In genomic region chr7:137287651-137288258, GRCh38 we compare ENCODE assay signal across 15 cellular contexts. TPM values are rescaled to one million over a fixed set of nuclear protein-coding genes. Genes with fewer than 3 reads are reported as not detected.
DNase-seq lines count a peak whose midpoint lies in the region; ATAC-seq and TF ChIP-seq lines count a peak whose summit lies in the region.
"Had no signal": no experiment of that assay in that cellular context is flagged by ENCODE, and none has a peak within 500 bp of the region (broad histone marks: within the 10 kb centered on the region; RNA-seq: fewer than 3 reads in every experiment).

No MANE protein-coding gene starts in this region.

- WGBS in IMR-90 (ENCODE audit: extremely low coverage in 2 of 2, insufficient read length in 1 of 2), 2 experiments, result no CpG with 5 or more reads among the region's 3 CpGs
- 63% methylated on average over 3 of the region's 3 CpGs for WGBS in right lobe of liver (ENCODE audit: insufficient coverage, low coverage, low lambda C conversion rate, missing lambda C conversion rate)
- WGBS in psoas muscle, 3 donors, result 70 to 80% (median 71%) methylated on average over 3 of the region's 3 CpGs

- H4K91ac ChIP-seq in IMR-90 (ENCODE audit: insufficient read depth, low read depth, low read length), result no peak overlapping the region

- H2BK5ac ChIP-seq in IMR-90 (ENCODE audit: low read depth, low read length, poor library complexity, severe bottlenecking), result no peak overlapping the region

- DNase-seq in BE2C, result no peak
- DNase-seq in IMR-90, result peak; percentile 12
- DNase-seq in adipocyte (ENCODE audit: low read depth), result peak; percentile 50
- DNase-seq in right lobe of liver, result no peak
- no peak for DNase-seq in KG1 (lab: John Stamatoyannopoulos, UW)
- DNase-seq in psoas muscle, result no peak
- DNase-seq in NCI-H2196 treated with DMSO at 0.1 percent for 48 hours (lab: John Stamatoyannopoulos, UW; ENCODE audit: unreplicated experiment), result no peak
- DNase-seq: activated CD8-positive, alpha-beta memory T cell treated with anti-CD3 and anti-CD28 coated beads for 24 hours; DMS153; kidney; NCI-H446; ovary; stimulated activated CD4-positive, alpha-beta T cell treated with anti-CD3 and anti-CD28 coated beads, Interleukin-4, amount 100 ng/mL, for 4 hours had no signal

- H3K27me3 ChIP-seq in BE2C, result no peaks in the 10 kb centered on the region
- H3K27me3 ChIP-seq in IMR-90 (ENCODE audit: control insufficient read depth, insufficient read depth, low read length), result no peaks in the 10 kb centered on the region
- H3K27me3 ChIP-seq in adipocyte (replicated peaks; ENCODE audit: control insufficient read depth, insufficient read depth, low read length), result no peaks in the 10 kb centered on the region
- no peaks in the 10 kb centered on the region for H3K27me3 ChIP-seq in right lobe of liver
- no peaks in the 10 kb centered on the region for H3K27me3 ChIP-seq in psoas muscle (ENCODE audit: insufficient read depth in 3 of 3, low read length in 2 of 3)
- H3K27me3 ChIP-seq: ovary, suprapubic skin had no signal

- no peaks in the 10 kb centered on the region for H3K79me1 ChIP-seq in IMR-90 (ENCODE audit: low read depth in 1 of 2, low read length in 2 of 2)

- H3K36me3 ChIP-seq in BE2C, result no peaks in the 10 kb centered on the region
- H3K36me3 ChIP-seq in IMR-90 (ENCODE audit: control insufficient read depth, insufficient read depth, low read length), result no peaks in the 10 kb centered on the region
- no peaks in the 10 kb centered on the region for H3K36me3 ChIP-seq in adipocyte (ENCODE audit: control insufficient read depth, insufficient read depth, low read length, severe bottlenecking)
- no peaks in the 10 kb centered on the region for H3K36me3 ChIP-seq in right lobe of liver
- H3K36me3 ChIP-seq in psoas muscle (ENCODE audit: insufficient read depth in 1 of 2, low read depth in 1 of 2), result no peaks in the 10 kb centered on the region
- H3K36me3 ChIP-seq: ovary, suprapubic skin had no signal

- no peak overlapping the region for H2BK120ac ChIP-seq in IMR-90 (ENCODE audit: low read depth, low read length)

- no peak overlapping the region for H3K18ac ChIP-seq in IMR-90 (ENCODE audit: low read depth, low read length)

- BruUV-seq in IMR-90 (replicated peaks; lab: Mats Ljungman, UMichigan), result no TSS peak

- ATAC-seq in IMR-90 (ENCODE audit: low read depth) (no peak), right lobe of liver (no peak), HG03342 (IDR thresholded peaks at IDR 0.05; ENCODE audit: unreplicated experiment) (no peak), psoas muscle (no peak)

- no peaks in the 10 kb centered on the region for H3K9me1 ChIP-seq in IMR-90 (ENCODE audit: insufficient read depth, low read length)

- no peak for TF ChIP-seq POLR2A in IMR-90 (IDR thresholded peaks at IDR 0.05; ENCODE audit: low read depth, low read length)
- TF ChIP-seq POLR2A in right lobe of liver (IDR thresholded peaks at IDR 0.05), result no peak

- H4K8ac ChIP-seq in IMR-90 (ENCODE audit: low read depth in 2 of 2, low read length in 2 of 2), result no peak overlapping the region

- H3K9me3 ChIP-seq in BE2C (no peaks in the 10 kb centered on the region), IMR-90 (ENCODE audit: control insufficient read depth, insufficient read depth, low read length) (no peaks in the 10 kb centered on the region), adipocyte (ENCODE audit: control insufficient read depth, low read length) (no peaks in the 10 kb centered on the region), right lobe of liver (no peaks in the 10 kb centered on the region), psoas muscle (no peaks in the 10 kb centered on the region)
- H3K9me3 ChIP-seq: ovary, suprapubic skin had no signal

- no peak overlapping the region for H3K23ac ChIP-seq in IMR-90 (ENCODE audit: low read depth, low read length)

- no peak overlapping the region for H3K27ac ChIP-seq in IMR-90 (ENCODE audit: insufficient read depth, low read length)
- H3K27ac ChIP-seq in right lobe of liver, result no peak overlapping the region
- H3K27ac ChIP-seq in psoas muscle, result no peak overlapping the region
- H3K27ac ChIP-seq: ovary, suprapubic skin had no signal

- no peak overlapping the region for H2AK5ac ChIP-seq in IMR-90 (ENCODE audit: low read depth, low read length)

- no peak overlapping the region for H2AK9ac ChIP-seq in IMR-90 (replicated peaks; ENCODE audit: low read depth, low read length, poor library complexity)

- TF ChIP-seq CTCF in BE2C (IDR thresholded peaks at IDR 0.05; ENCODE audit: low read depth, low read length) (peak; percentile 39), IMR-90 (conservative IDR thresholded peaks at IDR 0.05; ENCODE audit: low read depth, low read length) (peak; percentile 44), right lobe of liver (IDR thresholded peaks at IDR 0.05) (peak in 3 of 4 donors; percentile 6 to 31 (median 23)), psoas muscle (IDR thresholded peaks at IDR 0.05) (no peak)

- no peak overlapping the region for H3K56ac ChIP-seq in IMR-90 (ENCODE audit: extremely low read depth, insufficient read depth, low read length)

- no peak overlapping the region for H3K4ac ChIP-seq in IMR-90 (ENCODE audit: low read depth, low read length)

- in situ Hi-C loops in IMR-90 (cut with MboI; ENCODE audit: low sequenced_read_pairs), result no loop called here

- peaks cover 5% of the 10 kb centered on the region; the same call in 1 of the 2 replicates for H3K4me1 ChIP-seq in BE2C
- peaks cover 2% of the 10 kb centered on the region; the same call in 1 of the 2 replicates for H3K4me1 ChIP-seq in IMR-90 (ENCODE audit: control insufficient read depth, insufficient read depth, low read length)
- no peaks in the 10 kb centered on the region for H3K4me1 ChIP-seq in adipocyte (ENCODE audit: control insufficient read depth, insufficient read depth, low read length)
- no peaks in the 10 kb centered on the region for H3K4me1 ChIP-seq in right lobe of liver
- no peaks in the 10 kb centered on the region for H3K4me1 ChIP-seq in psoas muscle
- H3K4me1 ChIP-seq: suprapubic skin had no signal

- intact Hi-C loops in IMR-90 (cut with micrococcal nuclease) (loop anchor here (10.0 kb wide), 1 partner anchor 203 kb away; no protein-coding TSS in a partner anchor), right lobe of liver (cut with DNase I) (no loop called here), psoas muscle (cut with DNase I) (no loop called here)

- no peak overlapping the region for H3K9ac ChIP-seq in IMR-90 (ENCODE audit: low read depth, low read length)
- no peak overlapping the region for H3K9ac ChIP-seq in adipocyte (ENCODE audit: low read length)

- peak; percentile 26; the same call in 1 of the 2 replicates for TF ChIP-seq RAD21 in IMR-90 (IDR thresholded peaks at IDR 0.05; ENCODE audit: low read length)

- dilution Hi-C loops in IMR-90 (cut with HindIII; ENCODE audit: low sequenced_read_pairs, unreplicated experiment), result no loop called here

- no peak overlapping the region for H2BK15ac ChIP-seq in IMR-90 (ENCODE audit: low read depth, low read length)

- H3K4me2 ChIP-seq in IMR-90 (ENCODE audit: low read depth, low read length), result no peak overlapping the region

- H2BK20ac ChIP-seq in IMR-90 (ENCODE audit: low read depth, low read length), result no peak overlapping the region

- no peak overlapping the region for H4K5ac ChIP-seq in IMR-90 (ENCODE audit: low read depth, low read length)

- no peak overlapping the region for H2AFZ ChIP-seq in IMR-90 (replicated peaks; ENCODE audit: low read length, poor library complexity)

- H3K14ac ChIP-seq in IMR-90 (replicated peaks; ENCODE audit: low read depth, low read length), result no peak overlapping the region

- no peaks in the 10 kb centered on the region for H4K20me1 ChIP-seq in IMR-90 (ENCODE audit: insufficient read depth, low read length)

- H3K4me3 ChIP-seq in BE2C (ENCODE audit: low read depth, low read length), result no peak overlapping the region
- H3K4me3 ChIP-seq in IMR-90 (ENCODE audit: insufficient read depth, low read depth, low read length), result no peak overlapping the region
- no peak overlapping the region for H3K4me3 ChIP-seq in adipocyte (ENCODE audit: low read length)
- H3K4me3 ChIP-seq in right lobe of liver, result no peak overlapping the region
- H3K4me3 ChIP-seq in psoas muscle, result no peak overlapping the region
- H3K4me3 ChIP-seq: ovary, suprapubic skin had no signal

- POLR2A ChIA-PET in IMR-90 (lab: Charles Lee; ENCODE audit: unreplicated experiment), result interaction anchor here (0.7 kb wide), 1 partner anchor 43 kb away, joined by 6 read pairs; no protein-coding TSS in a partner anchor

- CTCF ChIA-PET in IMR-90 (lab: Yijun Ruan, JAX), result interaction anchor here (0.8 to 1.0 kb wide), 4 partner anchors 9 to 29 kb away, joined by 3 to 4 read pairs (median 4); no protein-coding TSS in a partner anchor

TF ChIP-seq in IMR-90, 13 proteins besides CTCF, POLR2A, EP300 and RAD21 (continues in another document):
- TF ChIP-seq NFE2L2 (IDR thresholded peaks at IDR 0.05; ENCODE audit: low read depth, low read length) (no peak), MXI1 (IDR thresholded peaks at IDR 0.05; ENCODE audit: borderline replicate concordance, low read depth, low read length) (no peak), CHD1 (IDR thresholded peaks at IDR 0.05; ENCODE audit: low read depth, low read length) (no peak), ELK1 (IDR thresholded peaks at IDR 0.05; ENCODE audit: borderline replicate concordance, low read depth, low read length) (no peak), FOS (IDR thresholded peaks at IDR 0.05; ENCODE audit: low read depth, low read length) (no peak), RCOR1 (IDR thresholded peaks at IDR 0.05; ENCODE audit: insufficient replicate concordance, low read length) (no peak), SMC3 (IDR thresholded peaks at IDR 0.05; ENCODE audit: low read depth, low read length) (no peak), BHLHE40 (IDR thresholded peaks at IDR 0.05; ENCODE audit: low read depth, low read length) (no peak), CEBPB (IDR thresholded peaks at IDR 0.05; ENCODE audit: low read depth, low read length) (no peak)

RNA-seq across cellular contexts. Expression of gene PTN, which starts 55.8 kb away (rescaled TPM):
- 367 TPM for polyA plus RNA-seq in BE2C (2012; ENCODE audit: insufficient read depth, insufficient read length, low read depth)
- total RNA-seq in IMR-90 (2012; rRNA removed), result 61.7 and 86.7 TPM in 2 replicates
- polyA plus RNA-seq in IMR-90 (2012; rRNA removed), result 186 and 187 TPM in 2 replicates
- polyA plus RNA-seq in IMR-90 (2012; cell fraction: cytosol; rRNA removed), result 94.0 and 255 TPM in 2 replicates
- polyA plus RNA-seq in IMR-90 (2012; cell fraction: nucleus; rRNA removed; ENCODE audit: low replicate concordance), result 20.7 and 53.6 TPM in 2 replicates
- total RNA-seq in right lobe of liver, result 1 to 10 TPM in 2 of 6 experiments, under 1 TPM in 4; 0.31 to 1.7 (median 0.89) TPM
- total RNA-seq in psoas muscle, result 1 to 10 TPM in 2 of 4 donors, under 1 TPM in 2; 0.13 to 4.2 (median 0.76) TPM
- under 1 TPM; 0.20 to 0.74 (median 0.61) TPM for polyA plus RNA-seq in psoas muscle

Comparison
In these comparisons a context has a peak if more than half of its experiments do, and no peak if none do; other contexts are left out.
1. DNase-seq: peak in IMR-90 (single experiment) and adipocyte (single experiment); none in BE2C (single experiment), right lobe of liver (0 of 3), KG1 (single experiment), psoas muscle (0 of 2) and NCI-H2196 treated with DMSO at 0.1 percent for 48 hours (single experiment).
2. RNA of gene PTN, which starts 55.8 kb away (total RNA-seq): 61.7 to 86.7 TPM in IMR-90; 0.13 to 4.2 TPM in psoas muscle and 0.31 to 1.7 TPM in right lobe of liver; every median in the first group is over 10 times any median in the second.